8 cellular contexts compared by ENCODE assay signal in genomic region chr4:153151535-153152452, GRCh38. TPM values are rescaled to one million over a fixed set of nuclear protein-coding genes. Genes with fewer than 3 reads are reported as not detected.
A peak's percentile ranks its signal among the peaks of the same experiment; 100 is the strongest.
DNase-seq lines count a peak whose midpoint lies in the region; ATAC-seq and TF ChIP-seq lines count a peak whose summit lies in the region.

No MANE protein-coding gene starts in this region.

- peak; percentile 75 for DNase-seq in DMS79 treated with DMSO at 0.1 percent for 48 hours (lab: John Stamatoyannopoulos, UW)
- DNase-seq in HK-2 (ENCODE audit: unreplicated experiment) = peak; percentile 81
- DNase-seq in NCI-H82 (lab: John Stamatoyannopoulos, UW) = peak; percentile 70
- DNase-seq in kidney glomerular epithelial cell (lab: John Stamatoyannopoulos, UW) = peak; percentile 58
- DNase-seq in stimulated activated CD4-positive, alpha-beta T cell treated with anti-CD3 and anti-CD28 coated beads, Interleukin-4, amount 100 ng/mL, for 1 hour = peak; percentile 52

- TF ChIP-seq CTCF in brain (conservative IDR thresholded peaks at IDR 0.05) = no peak

- H3K27ac Mint-ChIP-seq in brain = peak overlapping the region; percentile 96 to 99 (median 98)

- no peaks in the 10 kb centered on the region for H3K36me3 Mint-ChIP-seq in brain

- H3K9me3 Mint-ChIP-seq in brain = no peaks in the 10 kb centered on the region

- peaks cover 6% of the 10 kb centered on the region for H3K27me3 Mint-ChIP-seq in brain

- H3K4me3 Mint-ChIP-seq in brain = peak overlapping the region; percentile 81 to 96 (median 91)

- peaks cover 70% of the 10 kb centered on the region for H3K4me1 Mint-ChIP-seq in brain

- ATAC-seq in GM18520 (IDR thresholded peaks at IDR 0.05; ENCODE audit: unreplicated experiment) (no peak), GM19035 (IDR thresholded peaks at IDR 0.05; ENCODE audit: unreplicated experiment) (no peak)

RNA-seq across cellular contexts. Expression of gene TRIM2, which starts 52.4 kb away (rescaled TPM):
- polyA plus RNA-seq in brain (ENCODE audit: insufficient read depth, low read depth, low replicate concordance) = 17.8 TPM
